Comparison of ENCODE assay signal across 19 cellular contexts in genomic region chr19:54456423-54457373, GRCh38. TPM values are rescaled to one million over a fixed set of nuclear protein-coding genes. Genes with fewer than 3 reads are reported as not detected.
DNase-seq lines count a peak whose midpoint lies in the region; TF ChIP-seq lines count a peak whose summit lies in the region.
"Had no signal": no experiment of that assay in that cellular context is flagged by ENCODE, and none has a peak within 500 bp of the region (broad histone marks: within the 10 kb centered on the region; RNA-seq: fewer than 3 reads in every experiment).

No MANE protein-coding gene starts in this region.

- no peaks in the 10 kb centered on the region for H3K9me3 Mint-ChIP-seq in activated naive CD4-positive, alpha-beta T cell treated with anti-CD3 and anti-CD28 coated beads, Interleukin-2, amount 50 U/mL, for 24 hours
- H3K9me3 Mint-ChIP-seq: CD8-positive, alpha-beta memory T cell had no signal

- no peaks in the 10 kb centered on the region for H3K27me3 Mint-ChIP-seq in activated naive CD4-positive, alpha-beta T cell treated with anti-CD3 and anti-CD28 coated beads, Interleukin-2, amount 50 U/mL, for 24 hours

- H3K27ac ChIP-seq in coronary artery (no peak overlapping the region), osteoblast (ENCODE audit: low read depth, low read length) (no peak overlapping the region)
- H3K27ac ChIP-seq: 22Rv1 had no signal

- H3K36me3 ChIP-seq in osteoblast (ENCODE audit: insufficient read depth, low read length) = peaks cover 89% of the 10 kb centered on the region

- no peak overlapping the region for H3K4me3 Mint-ChIP-seq in activated naive CD4-positive, alpha-beta T cell treated with anti-CD3 and anti-CD28 coated beads, Interleukin-2, amount 50 U/mL, for 24 hours

- H4K20me1 ChIP-seq in osteoblast (ENCODE audit: insufficient read depth, low read length) = peaks cover 75% of the 10 kb centered on the region

- peaks cover 91% of the 10 kb centered on the region for H3K79me2 ChIP-seq in osteoblast (ENCODE audit: insufficient read depth, low read length)

- no peak overlapping the region for H2AFZ ChIP-seq in osteoblast (ENCODE audit: low read length)

- peaks cover 21% of the 10 kb centered on the region for H3K4me1 Mint-ChIP-seq in activated naive CD4-positive, alpha-beta T cell treated with anti-CD3 and anti-CD28 coated beads, Interleukin-2, amount 50 U/mL, for 24 hours

- H3K4me2 ChIP-seq in osteoblast (ENCODE audit: insufficient read depth, low read length) = no peak overlapping the region

- no peak for TF ChIP-seq CTCF in coronary artery (IDR thresholded peaks at IDR 0.05)
- no peak for TF ChIP-seq CTCF in osteoblast (IDR thresholded peaks at IDR 0.05; ENCODE audit: extremely low read depth, low read depth, low read length)

- peaks cover 3% of the 10 kb centered on the region for H3K4me1 ChIP-seq in osteoblast (ENCODE audit: insufficient read depth, low read length)

- peak overlapping the region; percentile 23 for H3K27ac Mint-ChIP-seq in activated naive CD4-positive, alpha-beta T cell treated with anti-CD3 and anti-CD28 coated beads, Interleukin-2, amount 50 U/mL, for 24 hours

- no peak for DNase-seq in activated naive CD4-positive, alpha-beta T cell (lab: John Stamatoyannopoulos, UW)
- DNase-seq in coronary artery (ENCODE audit: low spot score) = peak; percentile 69
- peak; percentile 58 for DNase-seq in osteoblast (ENCODE audit: insufficient read length, low spot score, missing footprints)
- DNase-seq in RPMI8226 = no peak
- DNase-seq in NCI-H2171 (lab: John Stamatoyannopoulos, UW) = no peak
- DNase-seq: CD8-positive, alpha-beta memory T cell; DND-41; IMR-90; Kasumi-1; MM.1S; NCI-H1105; NCI-H1694; NCI-H2227 treated with DMSO at 0.1 percent for 48 hours; NCI-H524 had no signal

- peaks cover 14% of the 10 kb centered on the region for H3K36me3 Mint-ChIP-seq in activated naive CD4-positive, alpha-beta T cell treated with anti-CD3 and anti-CD28 coated beads, Interleukin-2, amount 50 U/mL, for 24 hours

- no peaks in the 10 kb centered on the region for H3K27me3 ChIP-seq in osteoblast (ENCODE audit: insufficient read depth, low read length)

- H3K9me3 ChIP-seq in osteoblast (ENCODE audit: low read depth, low read length) = no peaks in the 10 kb centered on the region

- H3K4me3 ChIP-seq in coronary artery = no peak overlapping the region
- H3K4me3 ChIP-seq in osteoblast (ENCODE audit: insufficient read depth, low read length) = no peak overlapping the region

RNA-seq across cellular contexts. Expression of gene LENG9, which starts 6.9 kb away (rescaled TPM):
- 14.4 and 21.4 TPM in 2 replicates for total RNA-seq in osteoblast

RNA-seq across cellular contexts. Expression of gene LENG8, which starts 7.7 kb away (rescaled TPM):
- total RNA-seq in osteoblast = 40.7 and 42.3 TPM in 2 replicates

RNA-seq across cellular contexts. Expression of gene CDC42EP5, which starts 16.4 kb away (rescaled TPM):
- total RNA-seq in osteoblast = 18.8 and 20.3 TPM in 2 replicates

RNA-seq across cellular contexts. Expression of gene TTYH1, which starts 41.4 kb away (rescaled TPM):
- not detected in 2 replicates for total RNA-seq in osteoblast
- total RNA-seq: H4, HT-29, IMR-90 had no signal

RNA-seq across cellular contexts. Expression of gene LAIR2, which starts 45.9 kb away (rescaled TPM):
- not detected in 2 replicates for total RNA-seq in osteoblast
- total RNA-seq: H4, HT-29, IMR-90, SK-MEL-5 had no signal

Comparison
In these comparisons a context has a peak if more than half of its experiments do, and no peak if none do; other contexts are left out.
1. DNase-seq: peak in coronary artery (single experiment) and osteoblast (single experiment); none in activated naive CD4-positive, alpha-beta T cell (0 of 4), RPMI8226 (single experiment) and NCI-H2171 (single experiment).